8 cellular contexts compared by ENCODE assay signal in genomic region chr1:9009438-9010366, GRCh38. TPM values are rescaled to one million over a fixed set of nuclear protein-coding genes. Genes with fewer than 3 reads are reported as not detected.
DNase-seq lines count a peak whose midpoint lies in the region; ATAC-seq and TF ChIP-seq lines count a peak whose summit lies in the region.

No MANE protein-coding gene starts in this region.

- ATAC-seq in memory B cell (ENCODE audit: low read depth) (peak; percentile 47), GM18502 (IDR thresholded peaks at IDR 0.05; ENCODE audit: poor library complexity, unreplicated experiment) (no peak), GM19023 (IDR thresholded peaks at IDR 0.05; ENCODE audit: unreplicated experiment) (no peak)

- H3K4me1 Mint-ChIP-seq in brain, result peaks cover 6% of the 10 kb centered on the region
- peaks cover 31% of the 10 kb centered on the region for H3K4me1 Mint-ChIP-seq in memory B cell

- H3K27ac Mint-ChIP-seq in brain (no peak overlapping the region), memory B cell (no peak overlapping the region)

- H3K4me3 Mint-ChIP-seq in brain (no peak overlapping the region), memory B cell (no peak overlapping the region)

- TF ChIP-seq CTCF in brain (conservative IDR thresholded peaks at IDR 0.05), result peak; percentile 53 to 63

- peaks cover 0 to 5% (median 0%) of the 10 kb centered on the region in 5 experiments for H3K9me3 Mint-ChIP-seq in brain
- no peaks in the 10 kb centered on the region for H3K9me3 Mint-ChIP-seq in memory B cell

- peak; percentile 24 for DNase-seq in DMS153 (lab: John Stamatoyannopoulos, UW)
- DNase-seq in DMS153 treated with DMSO at 0.1 percent for 48 hours (lab: John Stamatoyannopoulos, UW; ENCODE audit: unreplicated experiment), result no peak
- DNase-seq in NCI-H1092 (lab: John Stamatoyannopoulos, UW), result peak; percentile 26
- peak in 1 of 2 donors; percentile 46 for DNase-seq in memory B cell (ENCODE audit: low spot score in 2 of 2)
- no peak for DNase-seq in activated gamma-delta T cell (lab: John Stamatoyannopoulos, UW)

- no peaks in the 10 kb centered on the region for H3K36me3 Mint-ChIP-seq in brain
- H3K36me3 Mint-ChIP-seq in memory B cell, result no peaks in the 10 kb centered on the region

- H3K27me3 Mint-ChIP-seq in brain (peaks cover 9% of the 10 kb centered on the region), memory B cell (peaks cover 24% of the 10 kb centered on the region)

RNA-seq across cellular contexts. Expression of gene SLC2A7, which starts 16.5 kb away (rescaled TPM):
- polyA plus RNA-seq in brain (ENCODE audit: insufficient read depth, low read depth, low replicate concordance), result not detected

RNA-seq across cellular contexts. Expression of gene SLC2A5, which starts 59.7 kb away (rescaled TPM):
- 1.3 TPM for polyA plus RNA-seq in brain (ENCODE audit: insufficient read depth, low read depth, low replicate concordance)

Comparison
In these comparisons a context has a peak if more than half of its experiments do, and no peak if none do; other contexts are left out.
1. DNase-seq: peak in DMS153 (single experiment) and NCI-H1092 (single experiment); none in DMS153 treated with DMSO at 0.1 percent for 48 hours (single experiment) and activated gamma-delta T cell (single experiment).